8 cellular contexts compared by ENCODE assay signal in genomic region chr7:74288034-74288881, GRCh38. TPM values are rescaled to one million over a fixed set of nuclear protein-coding genes. Genes with fewer than 3 reads are reported as not detected.
DNase-seq lines count a peak whose midpoint lies in the region; TF ChIP-seq lines count a peak whose summit lies in the region.

No MANE protein-coding gene starts in this region.

- H3K4me3 ChIP-seq in iPS-18c (ENCODE audit: insufficient read depth, low read depth, low read length) (peak overlapping the region; percentile 61; the same call in 1 of the 2 replicates), thyroid gland (replicated peaks in 1 of 3) (peak overlapping the region in 1 of 3 donors; percentile 28)

- peak overlapping the region; percentile 71 for H3K4me3 Mint-ChIP-seq in activated CD4-positive, alpha-beta memory T cell treated with anti-CD3 and anti-CD28 coated beads, Interleukin-2, amount 10 ng/mL, durations not matched to agents 7 days and 5 days

- H3K27ac ChIP-seq in thyroid gland = peak overlapping the region in 2 of 3 donors; percentile 35 to 36

- no peaks in the 10 kb centered on the region for H3K36me3 ChIP-seq in thyroid gland

- H3K9me3 ChIP-seq in iPS-18c (ENCODE audit: control insufficient read depth, insufficient read depth, low read length) (no peaks in the 10 kb centered on the region), thyroid gland (no peaks in the 10 kb centered on the region)

- 46 to 48% methylated on average over 18 to 20 of the region's 20 CpGs for WGBS in thyroid gland, 2 donors

- H3K4me1 ChIP-seq in thyroid gland = peaks cover 18 to 24% of the 10 kb centered on the region in 2 donors

- no peak for TF ChIP-seq POLR2A in thyroid gland (IDR thresholded peaks at IDR 0.05)

- POLR2A ChIA-PET in activated CD4-positive, alpha-beta memory T cell treated with anti-CD3 and anti-CD28 coated beads, Interleukin-2, amount 10 ng/mL, durations not matched to agents 7 days and 5 days (lab: Charles Lee) = interaction anchor here (0.8 to 2.1 kb wide), 5 partner anchors 9 to 51 kb away, joined by 3 to 7 read pairs (median 4); partner anchors contain the start of gene RFC2

- peaks cover 36% of the 10 kb centered on the region for H3K27me3 Mint-ChIP-seq in activated CD4-positive, alpha-beta memory T cell treated with anti-CD3 and anti-CD28 coated beads, Interleukin-2, amount 10 ng/mL, durations not matched to agents 7 days and 5 days

- no peaks in the 10 kb centered on the region for H3K36me3 Mint-ChIP-seq in activated CD4-positive, alpha-beta memory T cell treated with anti-CD3 and anti-CD28 coated beads, Interleukin-2, amount 10 ng/mL, durations not matched to agents 7 days and 5 days (ENCODE audit: low read depth)

- intact Hi-C loops in thyroid gland (cut with DNase I) = no loop called here

- no peak overlapping the region for H3K27ac Mint-ChIP-seq in activated CD4-positive, alpha-beta memory T cell treated with anti-CD3 and anti-CD28 coated beads, Interleukin-2, amount 10 ng/mL, durations not matched to agents 7 days and 5 days

- CTCF ChIA-PET in activated CD4-positive, alpha-beta memory T cell treated with anti-CD3 and anti-CD28 coated beads, Interleukin-2, amount 10 ng/mL, durations not matched to agents 7 days and 5 days (lab: Charles Lee) = interaction anchor here (0.9 to 1.9 kb wide), 4 partner anchors 13 to 81 kb away, joined by 3 to 6 read pairs (median 4); no protein-coding TSS in a partner anchor

- peak; percentile 56 for DNase-seq in activated CD8-positive, alpha-beta memory T cell treated with anti-CD3 and anti-CD28 coated beads, Interleukin-2, amount 50 U/mL, for 48 hours
- no peak for DNase-seq in activated CD8-positive, alpha-beta memory T cell treated with anti-CD3 and anti-CD28 coated beads for 24 hours
- no peak for DNase-seq in activated CD4-positive, alpha-beta memory T cell treated with anti-CD3 and anti-CD28 coated beads, Interleukin-2, amount 10 ng/mL, durations not matched to agents 7 days and 5 days
- DNase-seq in thyroid gland (no peak), NCI-H2107 treated with DMSO at 0.1 percent for 48 hours (lab: John Stamatoyannopoulos, UW; ENCODE audit: unreplicated experiment) (no peak), cortex of kidney (lab: John Stamatoyannopoulos, UW) (no peak), SKM-1 (lab: John Stamatoyannopoulos, UW; ENCODE audit: unreplicated experiment) (no peak)

- no peak for TF ChIP-seq CTCF in thyroid gland (IDR thresholded peaks at IDR 0.05)

- H3K27me3 ChIP-seq in thyroid gland = no peaks in the 10 kb centered on the region

- H3K4me1 Mint-ChIP-seq in activated CD4-positive, alpha-beta memory T cell treated with anti-CD3 and anti-CD28 coated beads, Interleukin-2, amount 10 ng/mL, durations not matched to agents 7 days and 5 days = peaks cover 18% of the 10 kb centered on the region

- no peaks in the 10 kb centered on the region for H3K9me3 Mint-ChIP-seq in activated CD4-positive, alpha-beta memory T cell treated with anti-CD3 and anti-CD28 coated beads, Interleukin-2, amount 10 ng/mL, durations not matched to agents 7 days and 5 days

RNA-seq across cellular contexts. Expression of gene CLIP2, which starts 0.9 kb away (rescaled TPM):
- 1 to 10 TPM; 1.6 TPM for total RNA-seq in activated CD4-positive, alpha-beta memory T cell treated with anti-CD3 and anti-CD28 coated beads, Interleukin-2, amount 10 ng/mL, durations not matched to agents 7 days and 5 days
- total RNA-seq in thyroid gland = 10 to 100 TPM in 1 of 4 donors, 1 to 10 TPM in 3; 4.4 to 16.5 (median 6.7) TPM

RNA-seq across cellular contexts. Expression of gene RFC2, which starts 34.1 kb away (rescaled TPM):
- 10 to 100 TPM; 52.5 to 55.9 TPM for total RNA-seq in activated CD4-positive, alpha-beta memory T cell treated with anti-CD3 and anti-CD28 coated beads, Interleukin-2, amount 10 ng/mL, durations not matched to agents 7 days and 5 days
- 10 to 100 TPM; 11.4 to 16.8 (median 14.0) TPM for total RNA-seq in thyroid gland
